18 cellular contexts compared by ENCODE assay signal in the genomic region with DNA sequence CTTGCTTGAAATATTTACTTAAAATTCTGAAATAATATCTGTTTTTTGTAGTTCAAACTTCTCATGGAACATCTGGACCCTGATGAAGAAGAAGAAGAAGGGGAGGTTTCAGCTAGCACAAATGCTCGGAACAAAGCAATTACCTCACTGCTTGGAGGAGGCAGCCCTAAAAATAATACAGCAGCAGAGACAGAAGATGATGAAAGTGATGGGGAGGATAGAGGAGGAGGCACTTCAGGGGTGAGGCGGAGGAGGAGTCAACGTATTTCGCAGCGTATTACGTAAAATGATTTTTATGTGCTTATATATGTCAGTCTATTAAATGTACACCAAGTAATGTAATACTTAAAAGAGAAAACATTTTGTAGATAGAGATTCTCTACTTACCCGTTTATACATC.
DNase-seq lines count a peak whose midpoint lies in the region; ATAC-seq and TF ChIP-seq lines count a peak whose summit lies in the region.
"Had no signal": no experiment of that assay in that cellular context is flagged by ENCODE, and none has a peak within 500 bp of the region (broad histone marks: within the 10 kb centered on the region; RNA-seq: fewer than 3 reads in every experiment).

No MANE protein-coding gene starts in this region.

- H3K36me3 ChIP-seq in HEK293 (ENCODE audit: control insufficient read depth in 2 of 2, insufficient read depth in 1 of 2, low read length in 2 of 2): peaks cover 49 to 52% of the 10 kb centered on the region in 2 experiments

- H3K4me3 ChIP-seq in HEK293 (ENCODE audit: low read depth, low read length): no peak overlapping the region
- H3K4me3 ChIP-seq: K562 had no signal

- CTCF ChIA-PET in HEK293 (lab: Yijun Ruan, JAX): no interaction called here

- H3K4me1 ChIP-seq in HEK293 (ENCODE audit: control insufficient read depth, insufficient read depth, low read length): no peaks in the 10 kb centered on the region
- H3K4me1 ChIP-seq: Caco-2 had no signal

- no peak for TF ChIP-seq CTCF in HEK293 (tag by site-specific recombination; IDR thresholded peaks at IDR 0.05)

- H3K9me3 ChIP-seq in HEK293 (ENCODE audit: control insufficient read depth, insufficient read depth, low read depth, low read length): no peaks in the 10 kb centered on the region
- H3K9me3 ChIP-seq: Caco-2 had no signal

- H3K27ac ChIP-seq in HEK293 (ENCODE audit: extremely low read depth, low read depth, low read length) (no peak overlapping the region), caudate nucleus (ENCODE audit: low read depth, low read length) (peak overlapping the region; percentile 69)
- H3K27ac ChIP-seq: C4-2B, HL-60 had no signal

- POLR2A ChIA-PET in HEK293 (lab: Yijun Ruan, JAX): no interaction called here

- ATAC-seq in HG03175 (IDR thresholded peaks at IDR 0.05; ENCODE audit: unreplicated experiment) (no peak), GM21619 (IDR thresholded peaks at IDR 0.05; ENCODE audit: unreplicated experiment) (no peak)
- ATAC-seq: K562 had no signal

- intact Hi-C loops in head of caudate nucleus (cut with DNase I): no loop called here

- peak in 16 of 61 donors; percentile 4 to 86 (median 26) for DNase-seq in caudate nucleus (lab: John Stamatoyannopoulos, UW)
- peak in 24 of 42 donors; percentile 10 to 81 (median 44) for DNase-seq in head of caudate nucleus
- peak; percentile 35 for DNase-seq in superior temporal gyrus (ENCODE audit: extremely low spot score)
- no peak for DNase-seq in effector CD8-positive, alpha-beta T cell (lab: John Stamatoyannopoulos, UW)
- DNase-seq: ACHN; AML-193; Caco-2; CD4-positive, alpha-beta T cell; DMS153; DMS79; GDM1; H9 had no signal

TF ChIP-seq in HEK293, 187 proteins besides CTCF, POLR2A, EP300 and RAD21:
- TF ChIP-seq ZNF138 (tag by site-specific recombination; IDR thresholded peaks at IDR 0.05; ENCODE audit: borderline replicate concordance) (no peak), ZNF791 (tag by site-specific recombination; IDR thresholded peaks at IDR 0.05) (no peak), ZNF76 (tag by site-specific recombination; IDR thresholded peaks at IDR 0.05; ENCODE audit: borderline replicate concordance, low read depth) (no peak)
- TF ChIP-seq, protein P1, sequence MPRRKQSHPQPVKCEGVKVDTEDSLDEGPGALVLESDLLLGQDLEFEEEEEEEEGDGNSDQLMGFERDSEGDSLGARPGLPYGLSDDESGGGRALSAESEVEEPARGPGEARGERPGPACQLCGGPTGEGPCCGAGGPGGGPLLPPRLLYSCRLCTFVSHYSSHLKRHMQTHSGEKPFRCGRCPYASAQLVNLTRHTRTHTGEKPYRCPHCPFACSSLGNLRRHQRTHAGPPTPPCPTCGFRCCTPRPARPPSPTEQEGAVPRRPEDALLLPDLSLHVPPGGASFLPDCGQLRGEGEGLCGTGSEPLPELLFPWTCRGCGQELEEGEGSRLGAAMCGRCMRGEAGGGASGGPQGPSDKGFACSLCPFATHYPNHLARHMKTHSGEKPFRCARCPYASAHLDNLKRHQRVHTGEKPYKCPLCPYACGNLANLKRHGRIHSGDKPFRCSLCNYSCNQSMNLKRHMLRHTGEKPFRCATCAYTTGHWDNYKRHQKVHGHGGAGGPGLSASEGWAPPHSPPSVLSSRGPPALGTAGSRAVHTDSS (tag by site-specific recombination; IDR thresholded peaks at IDR 0.05): peak; percentile 31; the same call in 1 of the 2 replicates
